14 cellular contexts compared by ENCODE assay signal in the genomic region with DNA sequence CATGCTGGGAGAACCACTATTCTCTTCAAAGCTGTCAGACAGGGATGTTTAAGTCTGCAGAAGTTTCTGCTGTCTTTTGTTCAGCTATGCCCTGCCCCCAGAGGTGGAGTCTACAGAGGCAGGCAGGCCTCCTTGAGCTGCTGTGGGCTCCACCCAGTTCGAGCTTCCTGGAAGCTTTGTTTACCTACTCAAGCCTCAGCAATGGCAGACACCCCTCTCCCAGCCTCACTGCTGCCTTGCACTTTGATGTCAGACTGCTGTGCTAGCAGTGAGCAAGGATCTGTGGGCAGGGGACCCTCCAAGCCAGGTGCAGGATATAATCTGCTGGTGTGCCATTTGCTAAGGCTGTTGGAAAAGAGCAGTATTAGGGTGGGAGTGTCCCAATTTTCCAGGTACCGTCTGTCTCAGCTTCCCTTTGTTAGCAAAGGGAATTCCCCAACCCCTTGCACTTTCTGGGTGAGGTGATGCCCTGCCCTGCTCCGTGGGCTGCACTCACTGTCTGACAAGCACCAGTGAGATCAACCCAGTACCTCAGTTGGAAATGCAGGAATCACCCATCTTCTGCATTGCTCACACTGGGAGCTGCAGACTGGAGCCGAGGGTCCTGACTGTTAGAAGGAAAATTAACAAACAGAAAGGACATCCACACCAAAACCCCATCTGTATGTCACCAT. TPM values are rescaled to one million over a fixed set of nuclear protein-coding genes. Genes with fewer than 3 reads are reported as not detected.
A peak's percentile ranks its signal among the peaks of the same experiment; 100 is the strongest.
DNase-seq lines count a peak whose midpoint lies in the region; ATAC-seq, FAIRE-seq and TF ChIP-seq lines count a peak whose summit lies in the region.
"Not testable (repeated sequence)": the region's sequence is repeated elsewhere in the genome, so short reads cannot be mapped to it uniquely, and the experiment has no call there.
"Had no signal": no experiment of that assay in that cellular context is flagged by ENCODE, and none has a peak within 500 bp of the region (broad histone marks: within the 10 kb centered on the region; RNA-seq: fewer than 3 reads in every experiment).

No MANE protein-coding gene starts in this region.

- not testable (repeated sequence) for H3K27ac ChIP-seq in CD4-positive, alpha-beta T cell (ENCODE audit: low read depth, low read length); mammary epithelial cell (ENCODE audit: insufficient read depth, low read depth, low read length); HepG2 (ENCODE audit: extremely low read length, insufficient read depth, low read length)

- H3K4me3 Mint-ChIP-seq in CD4-positive, alpha-beta T cell; activated CD4-positive, alpha-beta memory T cell treated with anti-CD3 and anti-CD28 coated beads for 36 hours; activated naive CD4-positive, alpha-beta T cell treated with anti-CD3 and anti-CD28 coated beads for 36 hours: not testable (repeated sequence)

- H3K9me3 ChIP-seq in CD4-positive, alpha-beta T cell (ENCODE audit: control insufficient read depth, low read length); mammary epithelial cell (replicated peaks; ENCODE audit: insufficient read depth, low read length); HepG2 (ENCODE audit: low read length): not testable (repeated sequence)

- not testable (repeated sequence) for H3K4me1 ChIP-seq in mammary epithelial cell (ENCODE audit: insufficient read depth, low read length); HepG2 (ENCODE audit: insufficient read depth, low read length)

- not testable (repeated sequence) for TF ChIP-seq RAD21 in HepG2 (CRISPR knock-in tag; IDR thresholded peaks at IDR 0.05)

- CTCF ChIA-PET in CD4-positive, alpha-beta T cell (lab: Charles Lee); activated CD4-positive, alpha-beta memory T cell treated with anti-CD3 and anti-CD28 coated beads for 36 hours (lab: Charles Lee); mammary epithelial cell (lab: Charles Lee; ENCODE audit: low non-redundant PET); HepG2 (lab: Yijun Ruan, JAX; ENCODE audit: low intra/inter-chr PET ratio, low total read pairs): not testable (repeated sequence)
- CTCF ChIA-PET in activated naive CD4-positive, alpha-beta T cell treated with anti-CD3 and anti-CD28 coated beads for 36 hours (lab: Charles Lee), result interaction anchor here (0.6 kb wide), 1 partner anchor 99 kb away, joined by 4 read pairs; a partner anchor contains a TSS

- TF ChIP-seq EP300 in HepG2 (IDR thresholded peaks at IDR 0.05; ENCODE audit: low read depth in 2 of 2, low read length in 2 of 2); HepG2 (CRISPR knock-in tag; IDR thresholded peaks at IDR 0.05; ENCODE audit: borderline replicate concordance): not testable (repeated sequence)

- H3K9me3 Mint-ChIP-seq in CD4-positive, alpha-beta T cell, result not testable (repeated sequence)
- peaks cover 16% of the 10 kb centered on the region for H3K9me3 Mint-ChIP-seq in activated CD4-positive, alpha-beta memory T cell treated with anti-CD3 and anti-CD28 coated beads for 36 hours
- peaks cover 12% of the 10 kb centered on the region for H3K9me3 Mint-ChIP-seq in activated naive CD4-positive, alpha-beta T cell treated with anti-CD3 and anti-CD28 coated beads for 36 hours

- BruUV-seq in mammary epithelial cell (replicated peaks; lab: Mats Ljungman, UMichigan); HepG2 (replicated peaks; lab: Mats Ljungman, UMichigan): not testable (repeated sequence)

- DNase-seq in CD4-positive, alpha-beta T cell, result peak in 7 of 10 experiments; percentile 5 to 49 (median 15)
- DNase-seq in T follicular helper cell (ENCODE audit: low read depth), result peak; percentile 7
- DNase-seq in activated CD4-positive, alpha-beta T cell treated with anti-CD3 and anti-CD28 coated beads for 4 hours, result peak; percentile 0 to 5
- peak; percentile 40 for DNase-seq in activated CD4-positive, alpha-beta memory T cell treated with anti-CD3 and anti-CD28 coated beads for 36 hours
- DNase-seq in activated naive CD4-positive, alpha-beta T cell treated with anti-CD3 and anti-CD28 coated beads for 36 hours, result peak; percentile 52
- DNase-seq in mammary epithelial cell; HepG2 (ENCODE audit: low spot score): not testable (repeated sequence)
- DNase-seq in stimulated activated CD4-positive, alpha-beta T cell treated with anti-CD3 and anti-CD28 coated beads, Interleukin-4, amount 100 ng/mL, for 24 hours, result peak; percentile 4

- intact Hi-C loops in CD4-positive, alpha-beta T cell (cut with DNase I, micrococcal nuclease); activated CD4-positive, alpha-beta memory T cell treated with anti-CD3 and anti-CD28 coated beads for 36 hours (cut with micrococcal nuclease); activated naive CD4-positive, alpha-beta T cell treated with anti-CD3 and anti-CD28 coated beads for 36 hours (cut with micrococcal nuclease); mammary epithelial cell (cut with micrococcal nuclease); HepG2 (cut with micrococcal nuclease; ENCODE audit: unreplicated experiment): not testable (repeated sequence)

- not testable (repeated sequence) for TF ChIP-seq POLR2A in HepG2 (IDR thresholded peaks at IDR 0.05; ENCODE audit: insufficient read depth in 1 of 2, low read depth in 2 of 2, low read length in 2 of 2)

- H3K9ac ChIP-seq in mammary epithelial cell (ENCODE audit: insufficient read depth, low read length); HepG2 (ENCODE audit: insufficient read depth, low read depth, low read length): not testable (repeated sequence)

- H3K36me3 Mint-ChIP-seq in CD4-positive, alpha-beta T cell (ENCODE audit: low read depth); activated CD4-positive, alpha-beta memory T cell treated with anti-CD3 and anti-CD28 coated beads for 36 hours; activated naive CD4-positive, alpha-beta T cell treated with anti-CD3 and anti-CD28 coated beads for 36 hours (ENCODE audit: low read depth): not testable (repeated sequence)

- H3K27me3 ChIP-seq in CD4-positive, alpha-beta T cell (ENCODE audit: control insufficient read depth, insufficient read depth, low read length); mammary epithelial cell (ENCODE audit: insufficient read depth, low read length); HepG2 (ENCODE audit: control insufficient read depth in 1 of 2, insufficient read depth in 2 of 2, low read length in 2 of 2): not testable (repeated sequence)

- peak overlapping the region; percentile 20 for H2AFZ ChIP-seq in mammary epithelial cell (ENCODE audit: low read depth, low read length)
- not testable (repeated sequence) for H2AFZ ChIP-seq in HepG2 (ENCODE audit: low read length)

- not testable (repeated sequence) for H3K79me2 ChIP-seq in mammary epithelial cell (ENCODE audit: insufficient read depth, low read length); HepG2 (ENCODE audit: insufficient read depth, low read length)

- H4K20me1 ChIP-seq in mammary epithelial cell (ENCODE audit: insufficient read depth, low read length); HepG2 (ENCODE audit: insufficient read depth, low read length): not testable (repeated sequence)

- dilution Hi-C loops in mammary epithelial cell (cut with HindIII; ENCODE audit: low sequenced_read_pairs), result not testable (repeated sequence)

- FAIRE-seq in HepG2 (lab: Jason Lieb, UNC), result not testable (repeated sequence)

- not testable (repeated sequence) for H3K27me3 Mint-ChIP-seq in CD4-positive, alpha-beta T cell; activated CD4-positive, alpha-beta memory T cell treated with anti-CD3 and anti-CD28 coated beads for 36 hours; activated naive CD4-positive, alpha-beta T cell treated with anti-CD3 and anti-CD28 coated beads for 36 hours (ENCODE audit: low read depth)

- H3K27ac Mint-ChIP-seq in CD4-positive, alpha-beta T cell; activated CD4-positive, alpha-beta memory T cell treated with anti-CD3 and anti-CD28 coated beads for 36 hours: not testable (repeated sequence)
- peak overlapping the region; percentile 36 for H3K27ac Mint-ChIP-seq in activated naive CD4-positive, alpha-beta T cell treated with anti-CD3 and anti-CD28 coated beads for 36 hours

- in situ Hi-C loops in mammary epithelial cell (cut with MboI; ENCODE audit: low sequenced_read_pairs in 2 of 2); HepG2 (cut with HindIII; ENCODE audit: extremely low pct_ligation_motif_present, low pct_unique_long_range_greater_than_20kb): not testable (repeated sequence)

- peaks cover 14% of the 10 kb centered on the region for H3K4me1 Mint-ChIP-seq in CD4-positive, alpha-beta T cell (ENCODE audit: low read depth)
- not testable (repeated sequence) for H3K4me1 Mint-ChIP-seq in activated CD4-positive, alpha-beta memory T cell treated with anti-CD3 and anti-CD28 coated beads for 36 hours (ENCODE audit: low read depth)
- peaks cover 24% of the 10 kb centered on the region for H3K4me1 Mint-ChIP-seq in activated naive CD4-positive, alpha-beta T cell treated with anti-CD3 and anti-CD28 coated beads for 36 hours (ENCODE audit: low read depth)

- WGBS in mammary epithelial cell (ENCODE audit: low coverage, missing lambda C conversion rate), result 17% methylated on average over 4 of the region's 4 CpGs
- WGBS in HepG2 (ENCODE audit: low lambda C conversion rate), result 0% methylated on average over 3 of the region's 4 CpGs

- POLR2A ChIA-PET in CD4-positive, alpha-beta T cell (lab: Charles Lee), result interaction anchor here (0.6 to 1.3 kb wide), 2 partner anchors 99 to 161 kb away, joined by 4 to 5 read pairs; a partner anchor contains a TSS
- POLR2A ChIA-PET in activated CD4-positive, alpha-beta memory T cell treated with anti-CD3 and anti-CD28 coated beads for 36 hours (lab: Charles Lee); HepG2 (lab: Yijun Ruan, JAX): not testable (repeated sequence)

- not testable (repeated sequence) for H3K4me3 ChIP-seq in mammary epithelial cell (replicated peaks in 1 of 3; ENCODE audit: insufficient read depth in 1 of 3, low read depth in 2 of 3, low read length in 3 of 3); HepG2 (replicated peaks in 1 of 3; ENCODE audit: insufficient read depth in 1 of 3, low read depth in 2 of 3, low read length in 3 of 3)

- peak; percentile 34 for ATAC-seq in CD4-positive, alpha-beta T cell (ENCODE audit: poor library complexity)
- not testable (repeated sequence) for ATAC-seq in HepG2

- not testable (repeated sequence) for H3K4me2 ChIP-seq in mammary epithelial cell (ENCODE audit: insufficient read depth, low read depth, low read length)
- peak overlapping the region; percentile 4; the same call in 1 of the 2 replicates for H3K4me2 ChIP-seq in HepG2 (ENCODE audit: low read depth, low read length)

- TF ChIP-seq CTCF in CD4-positive, alpha-beta T cell (IDR thresholded peaks at IDR 0.05); mammary epithelial cell (conservative IDR thresholded peaks at IDR 0.05 in 1 of 2, IDR thresholded peaks at IDR 0.05 in 1 of 2; ENCODE audit: extremely low read depth in 1 of 2, insufficient read depth in 1 of 2, low read depth in 1 of 2, low read length in 2 of 2); HepG2 (CRISPR knock-in tag; IDR thresholded peaks at IDR 0.05): not testable (repeated sequence)

- H3K36me3 ChIP-seq in mammary epithelial cell (ENCODE audit: insufficient read depth, low read length); HepG2 (replicated peaks in 1 of 2; ENCODE audit: control insufficient read depth in 1 of 2, insufficient read depth in 2 of 2, low read length in 2 of 2): not testable (repeated sequence)

RNA-seq across cellular contexts. Expression of a gene that starts 8.2 kb away (rescaled TPM):
- under 1 TPM in 1 of 2 experiments, not detected in 1; 0.22 TPM for total RNA-seq in CD4-positive, alpha-beta T cell
- total RNA-seq in activated CD4-positive, alpha-beta memory T cell treated with anti-CD3 and anti-CD28 coated beads for 36 hours, result not detected
- not detected for total RNA-seq in activated naive CD4-positive, alpha-beta T cell treated with anti-CD3 and anti-CD28 coated beads for 36 hours
- total RNA-seq in mammary epithelial cell (not detected), HepG2 (2016; rRNA removed; fragmentation: Illumina TruSeq; extraction: Trizol) (not detected in 2 replicates)
- polyA plus RNA-seq in mammary epithelial cell (not detected), HepG2 (2011; rRNA removed) (not detected in 2 replicates)
- polyA minus RNA-seq in mammary epithelial cell, result not detected
- not detected in 2 replicates for total RNA-seq in HepG2 (2016; cell fraction: cytosol; rRNA removed; fragmentation: Illumina TruSeq; extraction: Trizol; ENCODE audit: low read depth)
- not detected in 2 replicates for total RNA-seq in HepG2 (2016; cell fraction: insoluble cytoplasmic fraction; rRNA removed; fragmentation: Illumina TruSeq; extraction: Trizol)
- total RNA-seq in HepG2 (2016; cell fraction: membrane; rRNA removed; fragmentation: Illumina TruSeq; extraction: Trizol), result not detected in 2 replicates
- not detected in 2 replicates for total RNA-seq in HepG2 (2016; cell fraction: nucleus; rRNA removed; fragmentation: Illumina TruSeq; extraction: Trizol)
- 0.10 TPM in 1 of 2 replicates, not detected in the other for polyA plus RNA-seq in HepG2 (2011; cell fraction: cytosol; rRNA removed)
- not detected in 2 replicates for polyA plus RNA-seq in HepG2 (2011; cell fraction: nucleus; rRNA removed)
- not detected in 2 replicates for polyA plus RNA-seq in HepG2 (2012)
- not detected in 2 replicates for polyA plus RNA-seq in HepG2 (2016; cell fraction: cytosol; fragmentation: Illumina TruSeq; extraction: Trizol; ENCODE audit: low read depth)
- polyA plus RNA-seq in HepG2 (2016; cell fraction: insoluble cytoplasmic fraction; fragmentation: Illumina TruSeq; extraction: Trizol; ENCODE audit: low read depth), result not detected in 2 replicates
- not detected in 2 replicates for polyA plus RNA-seq in HepG2 (2016; cell fraction: membrane; fragmentation: Illumina TruSeq; extraction: Trizol; ENCODE audit: low read depth)
- not detected in 2 replicates for polyA plus RNA-seq in HepG2 (2016; cell fraction: nucleus; fragmentation: Illumina TruSeq; extraction: Trizol; ENCODE audit: insufficient read depth, low read depth)
- not detected in 2 replicates for polyA minus RNA-seq in HepG2 (2011; rRNA and poly(A)+ RNA removed; ENCODE audit: low replicate concordance)
- polyA minus RNA-seq in HepG2 (2011; cell fraction: cytosol; rRNA and poly(A)+ RNA removed), result not detected in 2 replicates
- not detected in 2 replicates for polyA minus RNA-seq in HepG2 (2011; cell fraction: nucleus; rRNA and poly(A)+ RNA removed)
- total RNA-seq: A673, Daoy, GM23248, H4 had no signal
- polyA plus RNA-seq: AG04450, CD14-positive monocyte, GM23248 had no signal

RNA-seq across cellular contexts. Expression of a gene that starts 21.8 kb away (rescaled TPM):
- not detected for total RNA-seq in CD4-positive, alpha-beta T cell
- total RNA-seq in activated CD4-positive, alpha-beta memory T cell treated with anti-CD3 and anti-CD28 coated beads for 36 hours, result not detected
- total RNA-seq in activated naive CD4-positive, alpha-beta T cell treated with anti-CD3 and anti-CD28 coated beads for 36 hours, result not detected
- total RNA-seq in mammary epithelial cell (not detected), HepG2 (2016; rRNA removed; fragmentation: Illumina TruSeq; extraction: Trizol) (not detected in 2 replicates)
- polyA plus RNA-seq in mammary epithelial cell (not detected), HepG2 (2011; rRNA removed) (not detected in 2 replicates)
- not detected for polyA minus RNA-seq in mammary epithelial cell
- not detected in 2 replicates for total RNA-seq in HepG2 (2016; cell fraction: cytosol; rRNA removed; fragmentation: Illumina TruSeq; extraction: Trizol; ENCODE audit: low read depth)
- not detected in 2 replicates for total RNA-seq in HepG2 (2016; cell fraction: insoluble cytoplasmic fraction; rRNA removed; fragmentation: Illumina TruSeq; extraction: Trizol)
- total RNA-seq in HepG2 (2016; cell fraction: membrane; rRNA removed; fragmentation: Illumina TruSeq; extraction: Trizol), result not detected in 2 replicates
- total RNA-seq in HepG2 (2016; cell fraction: nucleus; rRNA removed; fragmentation: Illumina TruSeq; extraction: Trizol), result not detected in 2 replicates
- not detected in 2 replicates for polyA plus RNA-seq in HepG2 (2011; cell fraction: cytosol; rRNA removed)
- polyA plus RNA-seq in HepG2 (2011; cell fraction: nucleus; rRNA removed), result not detected in 2 replicates
- polyA plus RNA-seq in HepG2 (2012), result not detected in 2 replicates
- not detected in 2 replicates for polyA plus RNA-seq in HepG2 (2016; cell fraction: cytosol; fragmentation: Illumina TruSeq; extraction: Trizol; ENCODE audit: low read depth)
- not detected in 2 replicates for polyA plus RNA-seq in HepG2 (2016; cell fraction: insoluble cytoplasmic fraction; fragmentation: Illumina TruSeq; extraction: Trizol; ENCODE audit: low read depth)
- not detected in 2 replicates for polyA plus RNA-seq in HepG2 (2016; cell fraction: membrane; fragmentation: Illumina TruSeq; extraction: Trizol; ENCODE audit: low read depth)
- not detected in 2 replicates for polyA plus RNA-seq in HepG2 (2016; cell fraction: nucleus; fragmentation: Illumina TruSeq; extraction: Trizol; ENCODE audit: insufficient read depth, low read depth)
- polyA minus RNA-seq in HepG2 (2011; rRNA and poly(A)+ RNA removed; ENCODE audit: low replicate concordance), result not detected in 2 replicates
- not detected in 2 replicates for polyA minus RNA-seq in HepG2 (2011; cell fraction: cytosol; rRNA and poly(A)+ RNA removed)
- polyA minus RNA-seq in HepG2 (2011; cell fraction: nucleus; rRNA and poly(A)+ RNA removed), result not detected in 2 replicates
- total RNA-seq: A673, Daoy, GM23248, H4 had no signal
- polyA plus RNA-seq: AG04450, CD14-positive monocyte, GM23248 had no signal
